ENCODE assay signal across 1 cellular context in genomic region chr14:34297786-34298520, GRCh38.
TF ChIP-seq lines count a peak whose summit lies in the region.

No MANE protein-coding gene starts in this region.

TF ChIP-seq in HepG2, 621 proteins besides CTCF, POLR2A, EP300 and RAD21 (continued from another document):
- TF ChIP-seq, protein P1, sequence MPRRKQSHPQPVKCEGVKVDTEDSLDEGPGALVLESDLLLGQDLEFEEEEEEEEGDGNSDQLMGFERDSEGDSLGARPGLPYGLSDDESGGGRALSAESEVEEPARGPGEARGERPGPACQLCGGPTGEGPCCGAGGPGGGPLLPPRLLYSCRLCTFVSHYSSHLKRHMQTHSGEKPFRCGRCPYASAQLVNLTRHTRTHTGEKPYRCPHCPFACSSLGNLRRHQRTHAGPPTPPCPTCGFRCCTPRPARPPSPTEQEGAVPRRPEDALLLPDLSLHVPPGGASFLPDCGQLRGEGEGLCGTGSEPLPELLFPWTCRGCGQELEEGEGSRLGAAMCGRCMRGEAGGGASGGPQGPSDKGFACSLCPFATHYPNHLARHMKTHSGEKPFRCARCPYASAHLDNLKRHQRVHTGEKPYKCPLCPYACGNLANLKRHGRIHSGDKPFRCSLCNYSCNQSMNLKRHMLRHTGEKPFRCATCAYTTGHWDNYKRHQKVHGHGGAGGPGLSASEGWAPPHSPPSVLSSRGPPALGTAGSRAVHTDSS (CRISPR knock-in tag; conservative IDR thresholded peaks at IDR 0.05): no peak
- TF ChIP-seq GTF2F1 (IDR thresholded peaks at IDR 0.05; ENCODE audit: low read length) (no peak), ZNF713 (CRISPR knock-in tag; IDR thresholded peaks at IDR 0.05) (no peak)
